ENCODE assay signal across 10 cellular contexts in the genomic region with DNA sequence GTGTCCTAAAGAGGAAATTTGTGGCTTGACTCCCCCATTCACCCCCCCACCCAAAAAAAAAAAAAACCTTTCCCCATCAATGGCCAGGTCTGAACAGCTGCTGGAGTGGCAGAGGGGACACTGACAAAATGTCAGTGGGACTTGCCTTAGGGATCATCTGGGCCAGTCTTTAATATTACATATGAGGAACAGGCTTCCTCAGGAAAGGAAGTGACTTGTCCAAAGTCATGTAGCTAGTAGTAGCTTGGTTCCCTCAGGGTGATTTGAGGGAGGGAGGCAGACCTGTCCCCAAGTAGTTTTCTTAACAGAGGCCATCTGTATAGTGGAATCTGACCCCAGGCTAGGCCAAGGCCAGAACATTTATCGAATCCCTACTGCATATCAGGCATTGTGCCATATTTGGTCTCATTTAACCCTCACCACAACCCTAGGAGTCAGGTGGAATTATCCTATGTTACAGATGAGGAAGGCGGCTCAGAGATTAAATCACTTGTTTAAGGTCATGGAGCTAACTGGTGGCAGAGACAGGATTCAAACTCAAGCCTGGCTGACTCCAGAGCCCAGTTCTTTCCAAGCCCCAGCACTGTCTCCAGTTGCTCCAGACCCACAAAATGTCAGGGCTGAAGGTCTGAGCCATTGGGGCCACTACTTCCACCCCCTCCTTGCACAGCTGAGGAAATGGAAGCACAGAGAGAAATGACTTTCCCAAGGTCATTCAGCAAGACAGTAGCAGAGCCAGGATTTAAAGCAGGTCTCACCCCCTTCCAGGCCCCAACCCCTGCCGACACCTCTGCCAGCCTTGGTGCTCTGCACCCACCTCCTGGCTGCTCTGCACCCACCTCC. TPM values are rescaled to one million over a fixed set of nuclear protein-coding genes. Genes with fewer than 3 reads are reported as not detected.
DNase-seq lines count a peak whose midpoint lies in the region; ATAC-seq, FAIRE-seq and TF ChIP-seq lines count a peak whose summit lies in the region.
"Had no signal": no experiment of that assay in that cellular context is flagged by ENCODE, and none has a peak within 500 bp of the region (broad histone marks: within the 10 kb centered on the region; RNA-seq: fewer than 3 reads in every experiment).

No MANE protein-coding gene starts in this region.

- no peaks in the 10 kb centered on the region for H3K9me2 ChIP-seq in Karpas-422 (replicated peaks; ENCODE audit: insufficient read depth, low read length)

- no peaks in the 10 kb centered on the region for H3K9me3 Mint-ChIP-seq in central memory CD8-positive, alpha-beta T cell
- H3K9me3 Mint-ChIP-seq in neural progenitor cell (no peaks in the 10 kb centered on the region), HFFc6 (no peaks in the 10 kb centered on the region)

- TF ChIP-seq CTCF in C4-2B (conservative IDR thresholded peaks at IDR 0.05) (no peak), neural progenitor cell (IDR thresholded peaks at IDR 0.05) (no peak), HFFc6 (IDR thresholded peaks at IDR 0.05) (no peak)

- H2AFZ ChIP-seq in Karpas-422 (ENCODE audit: low read length) (no peak overlapping the region), neural progenitor cell (replicated peaks) (no peak overlapping the region)

- H3K4me2 ChIP-seq in Karpas-422 (ENCODE audit: low read depth, low read length, poor library complexity, severe bottlenecking) (no peak overlapping the region), neural progenitor cell (peak overlapping the region; percentile 61)

- H3K79me2 ChIP-seq in Karpas-422 (ENCODE audit: low read length) (peaks cover 5% of the 10 kb centered on the region; the same call in 1 of the 2 replicates), neural progenitor cell (ENCODE audit: low read depth) (peaks cover 15% of the 10 kb centered on the region)

- peak overlapping the region; percentile 46 for H3K27ac Mint-ChIP-seq in central memory CD8-positive, alpha-beta T cell (ENCODE audit: low read depth)
- peak overlapping the region; percentile 87 for H3K27ac Mint-ChIP-seq in neural progenitor cell
- H3K27ac Mint-ChIP-seq in HFFc6 = no peak overlapping the region; the same call in 1 of the 2 replicates

- H3K9ac ChIP-seq in Karpas-422 (ENCODE audit: low read length) (no peak overlapping the region), neural progenitor cell (no peak overlapping the region)

- no peak for ATAC-seq in central memory CD8-positive, alpha-beta T cell (replicated peaks; ENCODE audit: extremely low read depth, poor library complexity, severe bottlenecking)
- ATAC-seq: PC-3 had no signal

- H3K4me1 ChIP-seq in Karpas-422 (ENCODE audit: low read length) (peaks cover 79% of the 10 kb centered on the region), neural progenitor cell (peaks cover 40% of the 10 kb centered on the region)

- peak overlapping the region; percentile 16 for H3K27ac ChIP-seq in C4-2B
- peak overlapping the region; percentile 40 for H3K27ac ChIP-seq in Karpas-422 (ENCODE audit: low read length)
- H3K27ac ChIP-seq in neural progenitor cell = no peak overlapping the region

- H3K4me3 ChIP-seq in Karpas-422 (ENCODE audit: low read length) (no peak overlapping the region), neural progenitor cell (no peak overlapping the region)

- DNase-seq in Karpas-422 (no peak), neural progenitor cell (ENCODE audit: low spot score) (no peak), GM19239 (ENCODE audit: insufficient read length, low spot score) (no peak), dedifferentiated amniotic fluid mesenchymal stem cell (ENCODE audit: extremely low spot score) (no peak), HFFc6 (no peak), NCI-H226 (no peak)
- no peak for DNase-seq in central memory CD8-positive, alpha-beta T cell (ENCODE audit: low spot score in 2 of 2)
- DNase-seq: PC-3 had no signal

- H3K4me3 Mint-ChIP-seq in central memory CD8-positive, alpha-beta T cell = peak overlapping the region; percentile 62
- H3K4me3 Mint-ChIP-seq in neural progenitor cell = no peak overlapping the region
- no peak overlapping the region for H3K4me3 Mint-ChIP-seq in HFFc6

- no peaks in the 10 kb centered on the region for H3K9me3 ChIP-seq in Karpas-422 (ENCODE audit: low read length)
- no peaks in the 10 kb centered on the region for H3K9me3 ChIP-seq in neural progenitor cell (ENCODE audit: low read depth)

- H3K36me3 ChIP-seq in Karpas-422 (ENCODE audit: insufficient read depth, low read length) (no peaks in the 10 kb centered on the region), neural progenitor cell (no peaks in the 10 kb centered on the region)

- H3K4me1 Mint-ChIP-seq in central memory CD8-positive, alpha-beta T cell = peaks cover 69% of the 10 kb centered on the region
- H3K4me1 Mint-ChIP-seq in neural progenitor cell = peaks cover 27% of the 10 kb centered on the region
- peaks cover 4% of the 10 kb centered on the region; the same call in 1 of the 2 replicates for H3K4me1 Mint-ChIP-seq in HFFc6 (ENCODE audit: low read depth)

- H3K27me3 ChIP-seq in Karpas-422 (ENCODE audit: low read length) (no peaks in the 10 kb centered on the region), neural progenitor cell (no peaks in the 10 kb centered on the region)

- H3K36me3 Mint-ChIP-seq in central memory CD8-positive, alpha-beta T cell (ENCODE audit: insufficient read depth) = peaks cover 11% of the 10 kb centered on the region
- H3K36me3 Mint-ChIP-seq in neural progenitor cell = peaks cover 2% of the 10 kb centered on the region
- no peaks in the 10 kb centered on the region for H3K36me3 Mint-ChIP-seq in HFFc6 (ENCODE audit: low read depth)

- H3F3A ChIP-seq in neural progenitor cell (ENCODE audit: low read depth) = peaks cover 22% of the 10 kb centered on the region

- no peak for FAIRE-seq in GM19239 (lab: Jason Lieb, UNC)

- no peaks in the 10 kb centered on the region for H3K27me3 Mint-ChIP-seq in central memory CD8-positive, alpha-beta T cell
- peaks cover 2% of the 10 kb centered on the region for H3K27me3 Mint-ChIP-seq in neural progenitor cell (ENCODE audit: insufficient read depth, low read depth)
- H3K27me3 Mint-ChIP-seq in HFFc6 (ENCODE audit: insufficient read depth) = no peaks in the 10 kb centered on the region

- H4K20me1 ChIP-seq in Karpas-422 (ENCODE audit: insufficient read depth, low read depth, low read length) (no peaks in the 10 kb centered on the region), neural progenitor cell (ENCODE audit: low read depth) (no peaks in the 10 kb centered on the region)

RNA-seq across cellular contexts. Expression of gene ZBTB7B, which starts 10.4 kb away (rescaled TPM):
- 17.1 and 31.0 TPM in 2 replicates for total RNA-seq in Karpas-422 (2014; rRNA removed; shearing (Covaris generic); ENCODE audit: low replicate concordance)
- 4.7 and 15.7 TPM in 2 replicates for total RNA-seq in neural progenitor cell (ENCODE audit: low replicate concordance)
- 10 to 100 TPM; 31.1 to 37.1 (median 34.1) TPM for total RNA-seq in HFFc6 (2021; fragmentation: NEBNext Ultra II Directional; extraction: Animal tissue kit (Norgen Biotek cat#: 25700))

RNA-seq across cellular contexts. Expression of gene LENEP, which starts 19.6 kb away (rescaled TPM):
- total RNA-seq in Karpas-422 (2014; rRNA removed; shearing (Covaris generic); ENCODE audit: low replicate concordance) = 2.6 TPM in 1 of 2 replicates, not detected in the other
- not detected in 2 replicates for total RNA-seq in neural progenitor cell (ENCODE audit: low replicate concordance)
- under 1 TPM in 1 of 6 experiments, not detected in 5; 0.46 TPM for total RNA-seq in HFFc6 (2021; fragmentation: NEBNext Ultra II Directional; extraction: Animal tissue kit (Norgen Biotek cat#: 25700))
- total RNA-seq: esophagus mucosa, PC-3 had no signal

RNA-seq across cellular contexts. Expression of gene DCST2, which starts 20.6 kb away (rescaled TPM):
- 1.3 and 3.5 TPM in 2 replicates for total RNA-seq in Karpas-422 (2014; rRNA removed; shearing (Covaris generic); ENCODE audit: low replicate concordance)
- 1.8 and 2.0 TPM in 2 replicates for total RNA-seq in neural progenitor cell (ENCODE audit: low replicate concordance)
- under 1 TPM in 2 of 6 experiments, not detected in 4; 0.08 to 0.14 TPM for total RNA-seq in HFFc6 (2021; fragmentation: NEBNext Ultra II Directional; extraction: Animal tissue kit (Norgen Biotek cat#: 25700))

RNA-seq across cellular contexts. Expression of gene DCST1, which starts 20.6 kb away (rescaled TPM):
- total RNA-seq in Karpas-422 (2014; rRNA removed; shearing (Covaris generic); ENCODE audit: low replicate concordance) = not detected in 2 replicates
- not detected in 2 replicates for total RNA-seq in neural progenitor cell (ENCODE audit: low replicate concordance)
- total RNA-seq in HFFc6 (2021; fragmentation: NEBNext Ultra II Directional; extraction: Animal tissue kit (Norgen Biotek cat#: 25700)) = not detected
- total RNA-seq: PC-3 had no signal

RNA-seq across cellular contexts. Expression of gene FLAD1, which starts 29.8 kb away (rescaled TPM):
- 48.7 and 57.3 TPM in 2 replicates for total RNA-seq in Karpas-422 (2014; rRNA removed; shearing (Covaris generic); ENCODE audit: low replicate concordance)
- 19.3 and 47.4 TPM in 2 replicates for total RNA-seq in neural progenitor cell (ENCODE audit: low replicate concordance)
- 10 to 100 TPM; 25.1 to 35.3 (median 29.6) TPM for total RNA-seq in HFFc6 (2021; fragmentation: NEBNext Ultra II Directional; extraction: Animal tissue kit (Norgen Biotek cat#: 25700))
